In genomic region chr11:68026391-68027105, GRCh38 we compare ENCODE assay signal across 1 cellular context.
TF ChIP-seq lines count a peak whose summit lies in the region.

No MANE protein-coding gene starts in this region.

TF ChIP-seq in HCT116, 20 proteins besides CTCF, POLR2A, EP300 and RAD21 (continued from another document):
- TF ChIP-seq TCF7L2 (IDR thresholded peaks at IDR 0.05; ENCODE audit: borderline replicate concordance, extremely low read depth, insufficient read depth, insufficient read length): no peak
- TF ChIP-seq YY1 (IDR thresholded peaks at IDR 0.05; ENCODE audit: extremely low read depth, insufficient replicate concordance, low read depth, low read length): no peak
- no peak for TF ChIP-seq MAX (IDR thresholded peaks at IDR 0.05)
- no peak for TF ChIP-seq JUND (IDR thresholded peaks at IDR 0.05)
- TF ChIP-seq CBX3 (IDR thresholded peaks at IDR 0.05; ENCODE audit: low read depth): no peak
- TF ChIP-seq SIN3A (IDR thresholded peaks at IDR 0.05; ENCODE audit: low read depth): no peak
- TF ChIP-seq EZH2 (IDR thresholded peaks at IDR 0.05): no peak
- no peak for TF ChIP-seq ZNF274 (IDR thresholded peaks at IDR 0.05; ENCODE audit: low read depth, low read length)
- TF ChIP-seq, protein P1, sequence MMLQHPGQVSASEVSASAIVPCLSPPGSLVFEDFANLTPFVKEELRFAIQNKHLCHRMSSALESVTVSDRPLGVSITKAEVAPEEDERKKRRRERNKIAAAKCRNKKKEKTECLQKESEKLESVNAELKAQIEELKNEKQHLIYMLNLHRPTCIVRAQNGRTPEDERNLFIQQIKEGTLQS (IDR thresholded peaks at IDR 0.05): no peak
- no peak for TF ChIP-seq SP1 (IDR thresholded peaks at IDR 0.05; ENCODE audit: low read depth)
- no peak for TF ChIP-seq POLR2AphosphoS5 (IDR thresholded peaks at IDR 0.05; ENCODE audit: low read depth, low read length)
- TF ChIP-seq SRF (IDR thresholded peaks at IDR 0.05; ENCODE audit: low read depth): no peak
